8 cellular contexts compared by ENCODE assay signal in the genomic region with DNA sequence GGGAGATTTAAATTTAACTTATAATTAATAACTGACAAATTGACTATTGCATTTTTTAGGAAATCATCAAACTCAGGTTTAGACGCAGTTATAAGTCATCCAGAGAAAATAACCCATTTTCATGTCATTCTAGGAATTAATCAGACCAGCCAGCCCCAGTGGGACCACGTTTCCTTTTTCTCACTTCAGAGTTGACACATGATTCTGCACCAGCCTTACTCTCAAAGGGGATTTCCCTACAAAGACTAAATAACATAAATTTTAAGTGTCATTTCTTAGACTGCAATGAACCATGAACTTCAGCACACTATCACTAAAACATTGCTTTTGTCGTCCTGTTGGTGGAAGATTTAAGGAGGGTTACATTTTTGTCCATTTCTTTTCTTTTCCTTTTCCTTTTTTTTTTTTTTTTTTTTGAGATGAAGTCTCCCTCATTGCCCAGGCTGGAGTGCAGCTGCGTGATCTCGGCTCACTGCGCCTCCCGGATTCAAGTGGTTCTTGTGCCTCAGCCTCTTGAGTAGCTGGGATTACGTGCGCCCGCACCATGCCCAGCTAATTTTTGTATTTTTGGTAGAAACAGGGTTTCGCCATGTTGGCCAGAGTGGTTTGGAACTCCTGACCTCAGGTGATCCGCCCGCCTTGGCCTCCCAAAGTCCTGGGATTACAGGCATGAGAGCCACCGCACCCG. TPM values are rescaled to one million over a fixed set of nuclear protein-coding genes. Genes with fewer than 3 reads are reported as not detected.
A peak's percentile ranks its signal among the peaks of the same experiment; 100 is the strongest.
DNase-seq lines count a peak whose midpoint lies in the region; ATAC-seq and TF ChIP-seq lines count a peak whose summit lies in the region.

No MANE protein-coding gene starts in this region.

- peak overlapping the region; percentile 61 for H3K27ac ChIP-seq in neural cell (ENCODE audit: low read length)
- no peak overlapping the region for H3K27ac ChIP-seq in SK-N-SH (ENCODE audit: low read depth in 2 of 2, low read length in 1 of 2)
- no peak overlapping the region for H3K27ac ChIP-seq in mesendoderm (ENCODE audit: low read depth, low read length)

- no peaks in the 10 kb centered on the region for H3K79me1 ChIP-seq in mesendoderm (ENCODE audit: low read length)

- H3K36me3 ChIP-seq in neural cell (ENCODE audit: insufficient read depth, low read length) (no peaks in the 10 kb centered on the region), SK-N-SH (replicated peaks in 1 of 2; ENCODE audit: control insufficient read depth in 1 of 2, insufficient read depth in 2 of 2, low read length in 1 of 2) (no peaks in the 10 kb centered on the region), mesendoderm (ENCODE audit: control insufficient read depth, insufficient read depth, low read length) (no peaks in the 10 kb centered on the region)

- no peak overlapping the region for H3K23ac ChIP-seq in mesendoderm (ENCODE audit: low read length)

- peak; percentile 83 for TF ChIP-seq EP300 in neural cell (conservative IDR thresholded peaks at IDR 0.05; ENCODE audit: poor library complexity, severe bottlenecking)
- TF ChIP-seq EP300 in SK-N-SH (IDR thresholded peaks at IDR 0.05; ENCODE audit: borderline replicate concordance in 1 of 2, low read depth in 1 of 2, low read length in 1 of 2) = no peak

- H2BK120ac ChIP-seq in mesendoderm (ENCODE audit: low read depth, low read length) = no peak overlapping the region

- no peak overlapping the region for H3K18ac ChIP-seq in mesendoderm (ENCODE audit: low read length)

- H3F3A ChIP-seq in neural cell (ENCODE audit: insufficient read depth, low read length, poor library complexity, severe bottlenecking) = no peaks in the 10 kb centered on the region
- H3F3A ChIP-seq in SK-N-SH (replicated peaks; ENCODE audit: insufficient read depth) = no peaks in the 10 kb centered on the region

- WGBS in SK-N-SH (ENCODE audit: low lambda C conversion rate) = 91% methylated on average over 15 of the region's 15 CpGs
- no CpG with 5 or more reads among the region's 15 CpGs for WGBS in mesendoderm (ENCODE audit: extremely low coverage, insufficient coverage, low lambda C conversion rate)

- no peak overlapping the region for H4K5ac ChIP-seq in mesendoderm (ENCODE audit: low read length)

- TF ChIP-seq CTCF in neural cell (IDR thresholded peaks at IDR 0.05; ENCODE audit: poor library complexity, severe bottlenecking) (no peak), SK-N-SH (IDR thresholded peaks at IDR 0.05) (no peak)

- no peaks in the 10 kb centered on the region for H3K9me2 ChIP-seq in neural cell (ENCODE audit: insufficient read depth, low read length)
- H3K9me2 ChIP-seq in SK-N-SH = no peaks in the 10 kb centered on the region

- H3K79me2 ChIP-seq in neural cell (replicated peaks; ENCODE audit: insufficient read depth, low read length) (no peaks in the 10 kb centered on the region), SK-N-SH (ENCODE audit: insufficient read depth) (no peaks in the 10 kb centered on the region), mesendoderm (ENCODE audit: control insufficient read depth, insufficient read depth, low read length) (no peaks in the 10 kb centered on the region)

- H3K4ac ChIP-seq in mesendoderm (ENCODE audit: low read depth, low read length) = no peak overlapping the region

- ATAC-seq in GM18511 (IDR thresholded peaks at IDR 0.05; ENCODE audit: unreplicated experiment) (peak; percentile 62), GM21390 (IDR thresholded peaks at IDR 0.05; ENCODE audit: unreplicated experiment) (peak; percentile 67), HG03439 (IDR thresholded peaks at IDR 0.05; ENCODE audit: unreplicated experiment) (peak; percentile 78)

- H2BK5ac ChIP-seq in mesendoderm (ENCODE audit: low read length) = no peak overlapping the region

- H3K4me1 ChIP-seq in SK-N-SH (ENCODE audit: control insufficient read depth in 1 of 2, insufficient read depth in 2 of 2, low read depth in 1 of 2, low read length in 1 of 2) = no peaks in the 10 kb centered on the region
- no peaks in the 10 kb centered on the region for H3K4me1 ChIP-seq in mesendoderm (ENCODE audit: control insufficient read depth, low read depth, low read length)

- no peak overlapping the region for H3K4me2 ChIP-seq in neural cell (ENCODE audit: low read length)
- H3K4me2 ChIP-seq in SK-N-SH = no peak overlapping the region
- no peak overlapping the region for H3K4me2 ChIP-seq in mesendoderm (ENCODE audit: low read length)

- no peaks in the 10 kb centered on the region for H4K20me1 ChIP-seq in neural cell (ENCODE audit: insufficient read depth)
- H4K20me1 ChIP-seq in SK-N-SH (ENCODE audit: insufficient read depth) = no peaks in the 10 kb centered on the region

- DNase-seq in SK-N-SH (no peak), NCI-H748 (lab: John Stamatoyannopoulos, UW; ENCODE audit: unreplicated experiment) (no peak), mesendoderm (no peak)
- DNase-seq in effector CD8-positive, alpha-beta T cell (lab: John Stamatoyannopoulos, UW) = no peak

- H3K27me3 ChIP-seq in neural cell (ENCODE audit: insufficient read depth, low read depth, low read length) (no peaks in the 10 kb centered on the region), SK-N-SH (ENCODE audit: insufficient read depth) (no peaks in the 10 kb centered on the region), mesendoderm (ENCODE audit: insufficient read depth, low read length, poor library complexity) (no peaks in the 10 kb centered on the region)

- H2AFZ ChIP-seq in neural cell (ENCODE audit: low read depth, low read length) (no peak overlapping the region), SK-N-SH (ENCODE audit: low read depth) (no peak overlapping the region)

- CTCF ChIA-PET in SK-N-SH (lab: Yijun Ruan, JAX) = no interaction called here

- no peak overlapping the region for H4K8ac ChIP-seq in mesendoderm (ENCODE audit: low read depth, low read length)

- no peak overlapping the region for H2AK5ac ChIP-seq in mesendoderm (ENCODE audit: low read length)

- no peak overlapping the region for H3K56ac ChIP-seq in mesendoderm (ENCODE audit: low read length)

- TF ChIP-seq RAD21 in neural cell (conservative IDR thresholded peaks at IDR 0.05) = no peak
- no peak for TF ChIP-seq RAD21 in SK-N-SH (IDR thresholded peaks at IDR 0.05; ENCODE audit: low read length)

- H3K9me3 ChIP-seq in neural cell (ENCODE audit: low read length) = no peaks in the 10 kb centered on the region
- no peaks in the 10 kb centered on the region for H3K9me3 ChIP-seq in SK-N-SH

- POLR2A ChIA-PET in SK-N-SH (lab: Yijun Ruan, JAX) = no interaction called here

- H2BK15ac ChIP-seq in mesendoderm (replicated peaks; ENCODE audit: low read depth) = no peak overlapping the region

- H3K4me3 ChIP-seq in neural cell (ENCODE audit: low read length) = no peak overlapping the region
- H3K4me3 ChIP-seq in SK-N-SH (ENCODE audit: low read depth in 2 of 2, low read length in 1 of 2) = no peak overlapping the region
- H3K4me3 ChIP-seq in mesendoderm (ENCODE audit: low read length) = no peak overlapping the region

- H3K9ac ChIP-seq in neural cell (ENCODE audit: low read length) (no peak overlapping the region), SK-N-SH (no peak overlapping the region), mesendoderm (ENCODE audit: low read length) (no peak overlapping the region)

TF ChIP-seq in neural cell, 6 proteins besides CTCF, POLR2A, EP300 and RAD21 (continues in another document):
- TF ChIP-seq MXI1 (conservative IDR thresholded peaks at IDR 0.05; ENCODE audit: poor library complexity, severe bottlenecking) (no peak), POLR2AphosphoS5 (IDR thresholded peaks at IDR 0.05) (peak; percentile 73), EZH2 (IDR thresholded peaks at IDR 0.05; ENCODE audit: borderline replicate concordance, insufficient read depth, low read length, poor library complexity, severe bottlenecking) (no peak), TAF1 (IDR thresholded peaks at IDR 0.05; ENCODE audit: low read depth) (no peak), SMC3 (conservative IDR thresholded peaks at IDR 0.05; ENCODE audit: poor library complexity) (no peak)

TF ChIP-seq in SK-N-SH, 30 proteins besides CTCF, POLR2A, EP300 and RAD21 (continues in another document):
- TF ChIP-seq, protein P1, sequence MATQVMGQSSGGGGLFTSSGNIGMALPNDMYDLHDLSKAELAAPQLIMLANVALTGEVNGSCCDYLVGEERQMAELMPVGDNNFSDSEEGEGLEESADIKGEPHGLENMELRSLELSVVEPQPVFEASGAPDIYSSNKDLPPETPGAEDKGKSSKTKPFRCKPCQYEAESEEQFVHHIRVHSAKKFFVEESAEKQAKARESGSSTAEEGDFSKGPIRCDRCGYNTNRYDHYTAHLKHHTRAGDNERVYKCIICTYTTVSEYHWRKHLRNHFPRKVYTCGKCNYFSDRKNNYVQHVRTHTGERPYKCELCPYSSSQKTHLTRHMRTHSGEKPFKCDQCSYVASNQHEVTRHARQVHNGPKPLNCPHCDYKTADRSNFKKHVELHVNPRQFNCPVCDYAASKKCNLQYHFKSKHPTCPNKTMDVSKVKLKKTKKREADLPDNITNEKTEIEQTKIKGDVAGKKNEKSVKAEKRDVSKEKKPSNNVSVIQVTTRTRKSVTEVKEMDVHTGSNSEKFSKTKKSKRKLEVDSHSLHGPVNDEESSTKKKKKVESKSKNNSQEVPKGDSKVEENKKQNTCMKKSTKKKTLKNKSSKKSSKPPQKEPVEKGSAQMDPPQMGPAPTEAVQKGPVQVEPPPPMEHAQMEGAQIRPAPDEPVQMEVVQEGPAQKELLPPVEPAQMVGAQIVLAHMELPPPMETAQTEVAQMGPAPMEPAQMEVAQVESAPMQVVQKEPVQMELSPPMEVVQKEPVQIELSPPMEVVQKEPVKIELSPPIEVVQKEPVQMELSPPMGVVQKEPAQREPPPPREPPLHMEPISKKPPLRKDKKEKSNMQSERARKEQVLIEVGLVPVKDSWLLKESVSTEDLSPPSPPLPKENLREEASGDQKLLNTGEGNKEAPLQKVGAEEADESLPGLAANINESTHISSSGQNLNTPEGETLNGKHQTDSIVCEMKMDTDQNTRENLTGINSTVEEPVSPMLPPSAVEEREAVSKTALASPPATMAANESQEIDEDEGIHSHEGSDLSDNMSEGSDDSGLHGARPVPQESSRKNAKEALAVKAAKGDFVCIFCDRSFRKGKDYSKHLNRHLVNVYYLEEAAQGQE (IDR thresholded peaks at IDR 0.05; ENCODE audit: low read depth, low read length) = no peak
- TF ChIP-seq SIN3A (IDR thresholded peaks at IDR 0.05; ENCODE audit: borderline replicate concordance, low read depth, low read length) (no peak), RXRA (IDR thresholded peaks at IDR 0.05; ENCODE audit: borderline replicate concordance, low read depth) (no peak), RFX5 (IDR thresholded peaks at IDR 0.05; ENCODE audit: low read length) (no peak), GABPA (IDR thresholded peaks at IDR 0.05; ENCODE audit: low read depth) (no peak), EZH2phosphoT487 (IDR thresholded peaks at IDR 0.05; ENCODE audit: borderline replicate concordance, low read depth) (no peak), TCF12 (IDR thresholded peaks at IDR 0.05) (no peak), SMC3 (IDR thresholded peaks at IDR 0.05; ENCODE audit: low read depth, low read length) (no peak)

RNA-seq across cellular contexts. Expression of a gene that starts 3.6 kb away (rescaled TPM):
- 2.3 and 3.9 TPM in 2 replicates for polyA plus RNA-seq in neural cell
- polyA minus RNA-seq in neural cell = 11.9 and 12.8 TPM in 2 replicates
- polyA plus RNA-seq in SK-N-SH (2012; rRNA removed) = not detected in 2 replicates
- 0.01 and 0.06 TPM in 2 replicates for polyA plus RNA-seq in SK-N-SH (2012; cell fraction: cytosol; rRNA removed)
- polyA plus RNA-seq in SK-N-SH (2012; cell fraction: nucleus; rRNA removed) = 0.01 TPM in 2 replicates
- 3.1 TPM for polyA plus RNA-seq in mesendoderm (2013, experiment 1 of 2)
- polyA plus RNA-seq in mesendoderm (2013, experiment 2 of 2) = 2.1 TPM
